Comparison of ENCODE assay signal across 8 cellular contexts in the genomic region with DNA sequence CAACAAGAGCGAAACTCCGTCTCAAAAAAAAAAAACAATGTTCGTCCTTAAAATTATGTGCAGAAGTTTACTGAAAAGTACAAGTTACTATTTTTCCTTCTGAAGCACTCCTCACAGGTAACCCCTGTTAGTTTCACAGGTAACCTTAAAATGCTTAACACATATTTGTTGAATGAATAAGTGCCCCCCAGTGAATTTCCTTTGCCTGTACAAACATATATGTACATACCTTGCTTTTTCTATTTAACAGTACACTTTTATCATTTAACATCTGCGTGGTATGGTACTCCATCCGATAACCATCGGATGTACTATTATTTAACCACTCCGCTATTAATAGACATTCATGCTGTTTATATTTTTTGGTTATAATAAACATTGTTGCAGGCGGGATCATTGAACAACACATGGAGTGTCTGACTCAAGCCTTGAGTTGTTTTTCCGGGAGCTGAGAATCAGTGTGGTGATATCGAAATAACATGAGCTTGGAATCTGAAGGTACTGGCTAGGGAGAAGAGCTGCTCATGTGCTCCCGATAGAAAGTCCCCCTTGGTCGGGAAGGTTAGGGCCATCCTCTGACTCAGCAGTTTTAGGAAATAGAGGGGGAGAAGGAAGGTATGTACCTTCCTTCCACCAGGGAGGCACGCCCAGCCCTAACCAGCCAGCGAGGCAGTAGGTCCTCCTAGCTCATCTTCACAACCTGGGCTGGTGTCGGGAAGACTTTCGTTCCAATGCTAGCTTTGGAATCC. TPM values are rescaled to one million over a fixed set of nuclear protein-coding genes. Genes with fewer than 3 reads are reported as not detected.
DNase-seq lines count a peak whose midpoint lies in the region; ATAC-seq and TF ChIP-seq lines count a peak whose summit lies in the region.

No MANE protein-coding gene starts in this region.

- DNase-seq in GM12864 (ENCODE audit: low read depth) (no peak), Panc1 (ENCODE audit: low read depth, low spot score) (no peak), epithelial cell of prostate (ENCODE audit: low read depth, low spot score) (no peak), NCI-H524 treated with DMSO at 0.1 percent for 48 hours (lab: John Stamatoyannopoulos, UW) (no peak), retina (no peak), head of caudate nucleus (no peak)
- DNase-seq in stimulated activated CD4-positive, alpha-beta T cell treated with anti-CD3 and anti-CD28 coated beads, Interleukin-15, amount 100 ng/mL, for 24 hours, result no peak

- TSS peak; percentile 93 for BruUV-seq in Panc1 (replicated peaks; lab: Mats Ljungman, UMichigan)

- intact Hi-C loops in Panc1 (cut with micrococcal nuclease; ENCODE audit: unreplicated experiment), result no loop called here
- intact Hi-C loops in head of caudate nucleus (cut with DNase I), result loop anchor here (10.0 kb wide), 1 partner anchor 77 kb away; the partner anchor contains the start of gene GCN1

- POLR2A ChIA-PET in Panc1 (lab: Charles Lee), result no interaction called here

- TF ChIP-seq CTCF in GM12864 (IDR thresholded peaks at IDR 0.05; ENCODE audit: low read depth, low read length, missing control alignments), result no peak
- TF ChIP-seq CTCF in Panc1 (IDR thresholded peaks at IDR 0.05), result no peak
- TF ChIP-seq CTCF in neutrophil (IDR thresholded peaks at IDR 0.05), result no peak

- peak overlapping the region; percentile 55 for H3K27ac ChIP-seq in Panc1 (ENCODE audit: low read length)
- peak overlapping the region; percentile 91 for H3K27ac ChIP-seq in epithelial cell of prostate
- no peak overlapping the region for H3K27ac ChIP-seq in neutrophil

- in situ Hi-C loops in Panc1 (cut with HindIII; ENCODE audit: low pct_unique_long_range_greater_than_20kb, low sequenced_read_pairs), result no loop called here

- ATAC-seq in Panc1, result no peak

- H3K4me3 ChIP-seq in GM12864 (ENCODE audit: low read depth, low read length) (peak overlapping the region; percentile 91), Panc1 (ENCODE audit: low read depth in 2 of 2, low read length in 2 of 2) (peak overlapping the region; percentile 79 to 80), neutrophil (ENCODE audit: low read depth in 1 of 2, low read length in 1 of 2) (peak overlapping the region; percentile 73 to 99)

- CTCF ChIA-PET in Panc1 (lab: Charles Lee), result interaction anchor here (0.5 kb wide), 1 partner anchor 85 kb away, joined by 4 read pairs; no protein-coding TSS in a partner anchor

- H3K9me3 ChIP-seq in Panc1 (ENCODE audit: control insufficient read depth, insufficient read depth, low read depth, low read length), result no peaks in the 10 kb centered on the region
- H3K9me3 ChIP-seq in neutrophil, result no peaks in the 10 kb centered on the region

- H3K4me1 ChIP-seq in Panc1 (ENCODE audit: control insufficient read depth, insufficient read depth, low read length) (peaks cover 17% of the 10 kb centered on the region), neutrophil (ENCODE audit: control insufficient read depth in 1 of 2, insufficient read depth in 1 of 2, low read depth in 1 of 2, low read length in 1 of 2) (peaks cover 37% of the 10 kb centered on the region in 2 experiments)

- H3K36me3 ChIP-seq in Panc1 (ENCODE audit: control insufficient read depth, insufficient read depth, low read length) (no peaks in the 10 kb centered on the region), neutrophil (peaks cover 8% of the 10 kb centered on the region)

- H3K27me3 ChIP-seq in Panc1 (ENCODE audit: control insufficient read depth, insufficient read depth, low read length) (no peaks in the 10 kb centered on the region), neutrophil (no peaks in the 10 kb centered on the region)

RNA-seq across cellular contexts. Expression of gene RAB35, which starts 1.6 kb away (rescaled TPM):
- total RNA-seq in Panc1 (2021; ENCODE audit: unreplicated experiment), result 62.0 TPM
- polyA plus RNA-seq in Panc1 (2012; ENCODE audit: insufficient read length), result 90.8 TPM
